Comparison of ENCODE assay signal across 24 cellular contexts in the genomic region with DNA sequence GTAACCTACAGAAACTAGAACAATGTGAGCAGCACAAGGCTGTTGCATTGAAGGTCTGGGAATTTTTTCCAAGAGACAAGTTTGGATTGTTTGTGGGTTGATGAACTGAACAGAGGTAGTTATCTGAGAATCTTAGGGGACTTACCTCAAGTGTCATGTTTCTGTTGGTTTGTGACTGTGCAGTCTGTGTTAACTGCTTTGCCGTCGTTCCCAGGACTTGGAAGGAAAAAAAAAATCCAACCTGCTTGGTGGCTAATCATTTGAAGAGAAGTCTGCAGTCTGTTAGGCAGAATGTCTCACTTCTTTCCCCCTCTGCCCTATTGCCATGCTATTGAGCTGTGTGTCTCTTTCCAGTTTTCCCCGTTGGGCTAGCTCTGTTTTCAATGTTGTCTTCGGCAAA.
DNase-seq lines count a peak whose midpoint lies in the region; ATAC-seq, FAIRE-seq and TF ChIP-seq lines count a peak whose summit lies in the region.
"Had no signal": no experiment of that assay in that cellular context is flagged by ENCODE, and none has a peak within 500 bp of the region (broad histone marks: within the 10 kb centered on the region; RNA-seq: fewer than 3 reads in every experiment).

No MANE protein-coding gene starts in this region.

- H3K27me3 Mint-ChIP-seq in activated CD4-positive, alpha-beta T cell treated with anti-CD3 and anti-CD28 coated beads, Interleukin-2, amount 10 ng/mL, durations not matched to agents 24 days and 14 days = no peaks in the 10 kb centered on the region
- no peaks in the 10 kb centered on the region for H3K27me3 Mint-ChIP-seq in activated CD4-positive, alpha-beta T cell treated with anti-CD3 and anti-CD28 coated beads for 36 hours
- H3K27me3 Mint-ChIP-seq in T-helper 17 cell (no peaks in the 10 kb centered on the region), type B pancreatic cell (peaks cover 11% of the 10 kb centered on the region)
- H3K27me3 Mint-ChIP-seq: activated CD4-positive, alpha-beta memory T cell treated with anti-CD3 and anti-CD28 coated beads, Interleukin-2, amount 10 ng/mL, durations not matched to agents 7 days and 5 days had no signal

- dilution Hi-C loops in mammary epithelial cell (cut with HindIII; ENCODE audit: low sequenced_read_pairs) = no loop called here

- no peaks in the 10 kb centered on the region for H3K9me2 ChIP-seq in neural cell (ENCODE audit: insufficient read depth, low read length)

- DNase-seq in activated CD4-positive, alpha-beta T cell treated with anti-CD3 and anti-CD28 coated beads, Interleukin-2, amount 10 ng/mL, durations not matched to agents 24 days and 14 days = no peak
- no peak for DNase-seq in activated CD4-positive, alpha-beta T cell treated with anti-CD3 and anti-CD28 coated beads for 36 hours
- no peak for DNase-seq in GM18507 (ENCODE audit: extremely low spot score, insufficient read length, low read depth)
- no peak for DNase-seq in T-helper 17 cell
- DNase-seq in mammary epithelial cell = no peak
- no peak for DNase-seq in type B pancreatic cell (ENCODE audit: extremely low spot score, unreplicated experiment)
- DNase-seq in posterior cingulate gyrus = no peak
- DNase-seq: activated CD4-positive, alpha-beta memory T cell treated with anti-CD3 and anti-CD28 coated beads, Interleukin-2, amount 10 ng/mL, durations not matched to agents 7 days and 5 days; activated T-cell treated with anti-CD3 and anti-CD28 coated beads, Interleukin-2, amount 50 U/mL, for 1 hour; cortex of kidney; DMS153; immature natural killer cell; NCI-H2081; NCI-H524 treated with DMSO at 0.1 percent for 48 hours; OCI-M1; psoas muscle; Right ventricle myocardium superior; T-helper 1 cell had no signal

- H3K79me2 ChIP-seq in neural cell (replicated peaks; ENCODE audit: insufficient read depth, low read length) (no peaks in the 10 kb centered on the region), mammary epithelial cell (ENCODE audit: insufficient read depth, low read length) (no peaks in the 10 kb centered on the region)

- CTCF ChIA-PET in activated CD4-positive, alpha-beta T cell treated with anti-CD3 and anti-CD28 coated beads for 36 hours (lab: Charles Lee) = interaction anchor here (0.6 to 2.7 kb wide), 8 partner anchors 9 to 259 kb away, joined by 3 to 11 read pairs (median 4); no protein-coding TSS in a partner anchor
- CTCF ChIA-PET in mammary epithelial cell (lab: Charles Lee; ENCODE audit: low non-redundant PET) = no interaction called here

- peak; percentile 86 for FAIRE-seq in GM18507 (lab: Jason Lieb, UNC)
- FAIRE-seq: K562 had no signal

- ATAC-seq in activated CD4-positive, alpha-beta T cell treated with anti-CD3 and anti-CD28 coated beads for 36 hours = no peak
- no peak for ATAC-seq in T-helper 17 cell
- ATAC-seq: K562, psoas muscle had no signal

- H3K4me1 Mint-ChIP-seq in activated CD4-positive, alpha-beta T cell treated with anti-CD3 and anti-CD28 coated beads, Interleukin-2, amount 10 ng/mL, durations not matched to agents 24 days and 14 days = peaks cover 41% of the 10 kb centered on the region
- peaks cover 53% of the 10 kb centered on the region for H3K4me1 Mint-ChIP-seq in activated CD4-positive, alpha-beta T cell treated with anti-CD3 and anti-CD28 coated beads for 36 hours
- H3K4me1 Mint-ChIP-seq in T-helper 17 cell = peaks cover 34% of the 10 kb centered on the region
- peaks cover 22% of the 10 kb centered on the region for H3K4me1 Mint-ChIP-seq in type B pancreatic cell (ENCODE audit: unreplicated experiment)

- H3K9ac ChIP-seq in neural cell (ENCODE audit: low read length) (no peak overlapping the region), mammary epithelial cell (ENCODE audit: insufficient read depth, low read length) (no peak overlapping the region)

- BruUV-seq in mammary epithelial cell (replicated peaks; lab: Mats Ljungman, UMichigan) = no TSS peak

- H3K27me3 ChIP-seq in neural cell (ENCODE audit: insufficient read depth, low read depth, low read length) (no peaks in the 10 kb centered on the region), mammary epithelial cell (ENCODE audit: insufficient read depth, low read length) (peaks cover 3% of the 10 kb centered on the region)
- H3K27me3 ChIP-seq: vagina had no signal

- H3F3A ChIP-seq in neural cell (ENCODE audit: insufficient read depth, low read length, poor library complexity, severe bottlenecking) = no peaks in the 10 kb centered on the region

- in situ Hi-C loops in mammary epithelial cell (cut with MboI; ENCODE audit: low sequenced_read_pairs in 2 of 2) = no loop called here

- 51% methylated on average over 4 of the region's 4 CpGs for WGBS in mammary epithelial cell (ENCODE audit: low coverage, missing lambda C conversion rate)

- POLR2A ChIA-PET in activated CD4-positive, alpha-beta T cell treated with anti-CD3 and anti-CD28 coated beads for 36 hours (lab: Charles Lee) = no interaction called here

- intact Hi-C loops in activated CD4-positive, alpha-beta T cell treated with anti-CD3 and anti-CD28 coated beads, Interleukin-2, amount 10 ng/mL, durations not matched to agents 24 days and 14 days (cut with micrococcal nuclease) = no loop called here
- intact Hi-C loops in activated CD4-positive, alpha-beta T cell treated with anti-CD3 and anti-CD28 coated beads for 36 hours (cut with DNase I, micrococcal nuclease) = no loop called here
- intact Hi-C loops in mammary epithelial cell (cut with micrococcal nuclease) = no loop called here
- intact Hi-C loops in posterior cingulate gyrus (cut with DNase I) = no loop called here

- no peak overlapping the region for H3K27ac Mint-ChIP-seq in activated CD4-positive, alpha-beta T cell treated with anti-CD3 and anti-CD28 coated beads, Interleukin-2, amount 10 ng/mL, durations not matched to agents 24 days and 14 days
- H3K27ac Mint-ChIP-seq in activated CD4-positive, alpha-beta T cell treated with anti-CD3 and anti-CD28 coated beads for 36 hours = no peak overlapping the region
- peak overlapping the region; percentile 70 for H3K27ac Mint-ChIP-seq in T-helper 17 cell
- no peak overlapping the region for H3K27ac Mint-ChIP-seq in type B pancreatic cell
- H3K27ac Mint-ChIP-seq: activated CD4-positive, alpha-beta memory T cell treated with anti-CD3 and anti-CD28 coated beads, Interleukin-2, amount 10 ng/mL, durations not matched to agents 7 days and 5 days had no signal

- H3K4me3 ChIP-seq in neural cell (ENCODE audit: low read length) (peak overlapping the region; percentile 4), mammary epithelial cell (replicated peaks in 1 of 3; ENCODE audit: insufficient read depth in 1 of 3, low read depth in 2 of 3, low read length in 3 of 3) (no peak overlapping the region)
- H3K4me3 ChIP-seq: K562, lung, psoas muscle, skin epidermis, vagina had no signal

- H2AFZ ChIP-seq in neural cell (ENCODE audit: low read depth, low read length) = no peak overlapping the region
- no peak overlapping the region for H2AFZ ChIP-seq in mammary epithelial cell (ENCODE audit: low read depth, low read length)

- TF ChIP-seq CTCF in neural cell (IDR thresholded peaks at IDR 0.05; ENCODE audit: poor library complexity, severe bottlenecking) = no peak
- no peak for TF ChIP-seq CTCF in mammary epithelial cell (conservative IDR thresholded peaks at IDR 0.05 in 1 of 2, IDR thresholded peaks at IDR 0.05 in 1 of 2; ENCODE audit: extremely low read depth in 1 of 2, insufficient read depth in 1 of 2, low read depth in 1 of 2, low read length in 2 of 2)
- no peak for TF ChIP-seq CTCF in type B pancreatic cell (conservative IDR thresholded peaks at IDR 0.05)

- H3K4me3 Mint-ChIP-seq in activated CD4-positive, alpha-beta T cell treated with anti-CD3 and anti-CD28 coated beads, Interleukin-2, amount 10 ng/mL, durations not matched to agents 24 days and 14 days = peak overlapping the region; percentile 65
- no peak overlapping the region for H3K4me3 Mint-ChIP-seq in activated CD4-positive, alpha-beta T cell treated with anti-CD3 and anti-CD28 coated beads for 36 hours
- H3K4me3 Mint-ChIP-seq in T-helper 17 cell = peak overlapping the region; percentile 53
- H3K4me3 Mint-ChIP-seq in type B pancreatic cell = no peak overlapping the region
- H3K4me3 Mint-ChIP-seq: activated CD4-positive, alpha-beta memory T cell treated with anti-CD3 and anti-CD28 coated beads, Interleukin-2, amount 10 ng/mL, durations not matched to agents 7 days and 5 days had no signal

- H4K20me1 ChIP-seq in neural cell (ENCODE audit: insufficient read depth) = no peaks in the 10 kb centered on the region
- H4K20me1 ChIP-seq in mammary epithelial cell (ENCODE audit: insufficient read depth, low read length) = no peaks in the 10 kb centered on the region

- H3K9me3 ChIP-seq in T-helper 17 cell (ENCODE audit: control insufficient read depth, low read length, poor library complexity, severe bottlenecking) (no peaks in the 10 kb centered on the region), neural cell (ENCODE audit: low read length) (no peaks in the 10 kb centered on the region), mammary epithelial cell (replicated peaks; ENCODE audit: insufficient read depth, low read length) (no peaks in the 10 kb centered on the region)
- H3K9me3 ChIP-seq: psoas muscle, vagina had no signal

- no peaks in the 10 kb centered on the region for H3K4me1 ChIP-seq in mammary epithelial cell (ENCODE audit: insufficient read depth, low read length)
- H3K4me1 ChIP-seq: psoas muscle had no signal

- no peak for TF ChIP-seq EP300 in neural cell (conservative IDR thresholded peaks at IDR 0.05; ENCODE audit: poor library complexity, severe bottlenecking)

- no peak overlapping the region for H3K4me2 ChIP-seq in neural cell (ENCODE audit: low read length)
- H3K4me2 ChIP-seq in mammary epithelial cell (ENCODE audit: insufficient read depth, low read depth, low read length) = no peak overlapping the region

- H3K36me3 ChIP-seq in neural cell (ENCODE audit: insufficient read depth, low read length) = no peaks in the 10 kb centered on the region
- no peaks in the 10 kb centered on the region for H3K36me3 ChIP-seq in mammary epithelial cell (ENCODE audit: insufficient read depth, low read length)
- H3K36me3 ChIP-seq: vagina had no signal

- H3K36me3 Mint-ChIP-seq in activated CD4-positive, alpha-beta T cell treated with anti-CD3 and anti-CD28 coated beads, Interleukin-2, amount 10 ng/mL, durations not matched to agents 24 days and 14 days (ENCODE audit: low read depth) = peaks cover 3% of the 10 kb centered on the region
- H3K36me3 Mint-ChIP-seq in activated CD4-positive, alpha-beta T cell treated with anti-CD3 and anti-CD28 coated beads for 36 hours (ENCODE audit: low read depth) = no peaks in the 10 kb centered on the region
- no peaks in the 10 kb centered on the region for H3K36me3 Mint-ChIP-seq in T-helper 17 cell (ENCODE audit: low read depth)
- H3K36me3 Mint-ChIP-seq in type B pancreatic cell = no peaks in the 10 kb centered on the region
- H3K36me3 Mint-ChIP-seq: immature natural killer cell had no signal

- no peak for TF ChIP-seq RAD21 in neural cell (conservative IDR thresholded peaks at IDR 0.05)

- H3K9me3 Mint-ChIP-seq in activated CD4-positive, alpha-beta T cell treated with anti-CD3 and anti-CD28 coated beads, Interleukin-2, amount 10 ng/mL, durations not matched to agents 24 days and 14 days = peaks cover 27% of the 10 kb centered on the region
- H3K9me3 Mint-ChIP-seq in activated CD4-positive, alpha-beta T cell treated with anti-CD3 and anti-CD28 coated beads for 36 hours (ENCODE audit: low read depth) = peaks cover 1% of the 10 kb centered on the region
- peaks cover 10% of the 10 kb centered on the region for H3K9me3 Mint-ChIP-seq in type B pancreatic cell
- H3K9me3 Mint-ChIP-seq: immature natural killer cell had no signal

- no peak overlapping the region for H3K27ac ChIP-seq in neural cell (ENCODE audit: low read length)
- no peak overlapping the region for H3K27ac ChIP-seq in mammary epithelial cell (ENCODE audit: insufficient read depth, low read depth, low read length)
- H3K27ac ChIP-seq: psoas muscle, vagina, VCaP had no signal

Comparison
In these comparisons a context has a peak if more than half of its experiments do, and no peak if none do; other contexts are left out.
1. H3K4me3 Mint-ChIP-seq: peak in activated CD4-positive, alpha-beta T cell treated with anti-CD3 and anti-CD28 coated beads, Interleukin-2, amount 10 ng/mL, durations not matched to agents 24 days and 14 days (single experiment) and T-helper 17 cell (single experiment); none in activated CD4-positive, alpha-beta T cell treated with anti-CD3 and anti-CD28 coated beads for 36 hours (single experiment) and type B pancreatic cell (single experiment).